ENCODE assay signal across 31 cellular contexts in genomic region chr7:129773871-129774270, GRCh38.
A peak's percentile ranks its signal among the peaks of the same experiment; 100 is the strongest.
DNase-seq lines count a peak whose midpoint lies in the region; FAIRE-seq and TF ChIP-seq lines count a peak whose summit lies in the region.
"Had no signal": no experiment of that assay in that cellular context is flagged by ENCODE, and none has a peak within 500 bp of the region (broad histone marks: within the 10 kb centered on the region; RNA-seq: fewer than 3 reads in every experiment).

No MANE protein-coding gene starts in this region.

- no peak for TF ChIP-seq POLR2A in GM12891 (IDR thresholded peaks at IDR 0.05; ENCODE audit: low read depth, low read length)

- H3K4me3 ChIP-seq in Karpas-422 (ENCODE audit: low read length) (no peak overlapping the region), SJCRH30 (no peak overlapping the region)
- H3K4me3 ChIP-seq: esophagus squamous epithelium, hepatocyte, PC-9, psoas muscle, sigmoid colon, thyroid gland, uterus had no signal

- H3K9me2 ChIP-seq in Karpas-422 (replicated peaks; ENCODE audit: insufficient read depth, low read length): no peaks in the 10 kb centered on the region

- H3K36me3 ChIP-seq in Karpas-422 (ENCODE audit: insufficient read depth, low read length) (no peaks in the 10 kb centered on the region), SJCRH30 (no peaks in the 10 kb centered on the region)
- H3K36me3 ChIP-seq: sigmoid colon, thyroid gland, uterus had no signal

- peaks cover 15% of the 10 kb centered on the region for H3K79me2 ChIP-seq in Karpas-422 (ENCODE audit: low read length)
- H3K79me2 ChIP-seq: hepatocyte had no signal

- H3K27ac ChIP-seq in Karpas-422 (ENCODE audit: low read length): 0 out of 2 replicates have a peak overlapping the region, but pooled peaks have one; percentile 20
- H3K27ac ChIP-seq in SJCRH30: peak overlapping the region; percentile 26
- H3K27ac ChIP-seq: esophagus squamous epithelium, hepatocyte, HL-60, PC-9, psoas muscle, sigmoid colon, thyroid gland, uterus had no signal

- FAIRE-seq in GM12891 (lab: Jason Lieb, UNC): no peak
- FAIRE-seq: H54 had no signal

- H4K20me1 ChIP-seq in Karpas-422 (ENCODE audit: insufficient read depth, low read depth, low read length): peaks cover 18% of the 10 kb centered on the region; the same call in 1 of the 2 replicates

- peaks cover 48 to 73% (median 54%) of the 10 kb centered on the region in 3 donors for H3K27me3 Mint-ChIP-seq in CD14-positive monocyte (ENCODE audit: low read depth in 3 of 3)

- H3K9ac ChIP-seq in Karpas-422 (ENCODE audit: low read length): no peak overlapping the region

- peaks cover 0 to 11% (median 5%) of the 10 kb centered on the region in 7 donors for H3K9me3 Mint-ChIP-seq in CD14-positive monocyte
- H3K9me3 Mint-ChIP-seq: activated CD4-positive, alpha-beta T cell treated with anti-CD3 and anti-CD28 coated beads, Interleukin-2, amount 10 ng/mL, durations not matched to agents 7 days and 5 days; activated naive CD8-positive, alpha-beta T cell treated with anti-CD3 and anti-CD28 coated beads for 36 hours; naive thymus-derived CD8-positive, alpha-beta T cell had no signal

- intact Hi-C loops in CD14-positive monocyte (cut with micrococcal nuclease): no loop called here

- H3K4me2 ChIP-seq in Karpas-422 (ENCODE audit: low read depth, low read length, poor library complexity, severe bottlenecking): peak overlapping the region; percentile 10
- H3K4me2 ChIP-seq: hepatocyte, PC-9 had no signal

- no peaks in the 10 kb centered on the region for H3K9me3 ChIP-seq in Karpas-422 (ENCODE audit: low read length)
- no peaks in the 10 kb centered on the region for H3K9me3 ChIP-seq in SJCRH30 (replicated peaks)
- H3K9me3 ChIP-seq: Caco-2, esophagus squamous epithelium, psoas muscle, sigmoid colon, thyroid gland, uterus had no signal

- H3K4me3 Mint-ChIP-seq in CD14-positive monocyte: peak overlapping the region in 1 of 2 donors; percentile 35
- H3K4me3 Mint-ChIP-seq: activated CD4-positive, alpha-beta T cell treated with anti-CD3 and anti-CD28 coated beads, Interleukin-2, amount 10 ng/mL, durations not matched to agents 7 days and 5 days; activated naive CD8-positive, alpha-beta T cell treated with anti-CD3 and anti-CD28 coated beads for 36 hours; naive thymus-derived CD8-positive, alpha-beta T cell had no signal

- DNase-seq in COLO668 (lab: John Stamatoyannopoulos, UW; ENCODE audit: unreplicated experiment): peak; percentile 11
- DNase-seq in Karpas-422: no peak
- peak in 1 of 2 experiments; percentile 64 for DNase-seq in SJCRH30
- peak; percentile 17 for DNase-seq in kidney tubule cell (ENCODE audit: low spot score)
- no peak for DNase-seq in CD14-positive monocyte (ENCODE audit: low spot score)
- DNase-seq in GM12891 (ENCODE audit: insufficient read length, low spot score): no peak
- DNase-seq in stimulated activated CD4-positive, alpha-beta T cell treated with anti-CD3 and anti-CD28 coated beads, Interleukin-2, amount 100 ng/mL, for 24 hours: no peak
- DNase-seq: activated CD4-positive, alpha-beta T cell treated with anti-CD3 and anti-CD28 coated beads, Interleukin-2, amount 10 ng/mL, durations not matched to agents 7 days and 5 days; activated effector memory CD4-positive, alpha-beta T cell treated with Interleukin-2 at 50 U/mL for 16 hours; activated naive CD8-positive, alpha-beta T cell treated with anti-CD3 and anti-CD28 coated beads for 36 hours; Caco-2; DMS79 treated with DMSO at 0.1 percent for 48 hours; esophagus squamous epithelium; foreskin melanocyte; GF-D8; left cardiac atrium; naive thymus-derived CD8-positive, alpha-beta T cell; NCI-H1436; NCI-H510A treated with DMSO at 0.1 percent for 48 hours; occipital lobe; psoas muscle; sigmoid colon; stimulated activated CD4-positive, alpha-beta T cell treated with anti-CD3 and anti-CD28 coated beads, Interleukin-12 subunit alpha, Interleukin-12 subunit beta, amount 100 ng/mL, for 4 hours; stimulated activated CD4-positive, alpha-beta T cell treated with anti-CD3 and anti-CD28 coated beads, Interleukin-4, amount 100 ng/mL, for 1 hour; T-helper 9 cell; uterus had no signal

- peaks cover 32% of the 10 kb centered on the region for H3K4me1 ChIP-seq in Karpas-422 (ENCODE audit: low read length)
- peaks cover 42% of the 10 kb centered on the region for H3K4me1 ChIP-seq in SJCRH30
- H3K4me1 ChIP-seq: psoas muscle had no signal

- peaks cover 16% of the 10 kb centered on the region for H3K4me1 Mint-ChIP-seq in CD14-positive monocyte
- H3K4me1 Mint-ChIP-seq: activated naive CD8-positive, alpha-beta T cell treated with anti-CD3 and anti-CD28 coated beads for 36 hours had no signal

- H3K27me3 ChIP-seq in Karpas-422 (ENCODE audit: low read length): no peaks in the 10 kb centered on the region
- H3K27me3 ChIP-seq in SJCRH30: no peaks in the 10 kb centered on the region
- H3K27me3 ChIP-seq: thyroid gland had no signal

- TF ChIP-seq CTCF in CD14-positive monocyte (IDR thresholded peaks at IDR 0.05): no peak

- H3K36me3 Mint-ChIP-seq in CD14-positive monocyte: no peaks in the 10 kb centered on the region
- H3K36me3 Mint-ChIP-seq: activated naive CD8-positive, alpha-beta T cell treated with anti-CD3 and anti-CD28 coated beads for 36 hours; naive thymus-derived CD8-positive, alpha-beta T cell had no signal

- H3K27ac Mint-ChIP-seq in CD14-positive monocyte: no peak overlapping the region
- H3K27ac Mint-ChIP-seq: activated CD4-positive, alpha-beta T cell treated with anti-CD3 and anti-CD28 coated beads, Interleukin-2, amount 10 ng/mL, durations not matched to agents 7 days and 5 days; activated naive CD8-positive, alpha-beta T cell treated with anti-CD3 and anti-CD28 coated beads for 36 hours; naive thymus-derived CD8-positive, alpha-beta T cell had no signal

- H2AFZ ChIP-seq in Karpas-422 (ENCODE audit: low read length): no peak overlapping the region
- H2AFZ ChIP-seq: hepatocyte, PC-9 had no signal

TF ChIP-seq in GM12891, 5 proteins besides CTCF, POLR2A, EP300 and RAD21:
- TF ChIP-seq POU2F2 (IDR thresholded peaks at IDR 0.05; ENCODE audit: low read depth, low read length) (no peak), POLR2AphosphoS5 (IDR thresholded peaks at IDR 0.05; ENCODE audit: low read depth, low read length) (no peak), PAX5 (IDR thresholded peaks at IDR 0.05; ENCODE audit: insufficient read depth, low read length, severe bottlenecking) (no peak), SPI1 (IDR thresholded peaks at IDR 0.05; ENCODE audit: low read depth, low read length) (no peak), TAF1 (IDR thresholded peaks at IDR 0.05; ENCODE audit: low read depth, low read length) (no peak)

Comparison
In these comparisons a context has a peak if more than half of its experiments do, and no peak if none do; other contexts are left out.
1. DNase-seq: peak in COLO668 (single experiment) and kidney tubule cell (single experiment); none in Karpas-422 (single experiment), CD14-positive monocyte (single experiment), GM12891 (single experiment) and stimulated activated CD4-positive, alpha-beta T cell treated with anti-CD3 and anti-CD28 coated beads, Interleukin-2, amount 100 ng/mL, for 24 hours (0 of 2).